4 cellular contexts compared by ENCODE assay signal in the genomic region with DNA sequence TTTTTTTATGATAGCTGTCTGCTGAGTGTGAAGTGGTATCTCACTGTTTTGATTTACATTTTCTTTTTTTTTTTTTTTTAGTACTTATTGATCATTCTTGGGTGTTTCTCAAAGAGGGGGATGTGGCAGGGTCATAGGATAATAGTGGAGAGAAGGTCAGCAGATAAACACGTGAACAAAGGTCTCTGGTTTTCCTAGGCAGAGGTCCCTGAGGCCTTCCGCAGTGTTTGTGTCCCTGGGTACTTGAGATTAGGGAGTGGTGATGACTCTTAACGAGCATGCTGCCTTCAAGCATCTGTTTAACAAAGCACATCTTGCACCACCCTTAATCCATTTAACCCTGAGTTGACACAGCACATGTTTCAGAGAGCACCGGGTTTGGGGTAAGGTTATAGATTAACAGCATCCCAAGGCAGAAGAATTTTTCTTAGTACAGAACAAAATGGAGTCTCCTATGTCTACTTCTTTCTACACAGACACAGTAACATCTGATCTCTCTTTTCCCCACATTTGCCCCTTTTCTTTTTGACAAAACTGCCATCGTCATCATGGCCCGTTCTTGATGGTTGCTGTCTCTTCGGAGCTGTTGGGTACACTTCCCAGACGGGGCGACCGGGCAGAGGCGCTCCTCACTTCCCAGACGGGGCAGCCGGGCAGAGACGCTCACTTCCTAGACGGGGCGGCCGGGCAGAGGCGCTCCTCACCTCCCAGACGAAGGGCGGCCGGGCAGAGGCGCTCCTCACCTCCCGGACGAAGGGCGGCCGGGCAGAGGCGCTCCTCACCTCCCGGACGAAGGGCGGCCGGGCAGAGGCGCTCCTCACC. TPM values are rescaled to one million over a fixed set of nuclear protein-coding genes. Genes with fewer than 3 reads are reported as not detected.
DNase-seq lines count a peak whose midpoint lies in the region; TF ChIP-seq lines count a peak whose summit lies in the region.
"Not testable (repeated sequence)": the region's sequence is repeated elsewhere in the genome, so short reads cannot be mapped to it uniquely, and the experiment has no call there.

No MANE protein-coding gene starts in this region.

- H3K4me1 ChIP-seq in endodermal cell (ENCODE audit: control insufficient read depth, insufficient read depth, low read length) = not testable (repeated sequence)
- H3K4me1 ChIP-seq in left ventricle myocardium inferior = peaks cover 34% of the 10 kb centered on the region
- peaks cover 40 to 42% of the 10 kb centered on the region in 2 experiments for H3K4me1 ChIP-seq in neutrophil (ENCODE audit: control insufficient read depth in 1 of 2, insufficient read depth in 1 of 2, low read depth in 1 of 2, low read length in 1 of 2)
- peaks cover 0 to 31% (median 14%) of the 10 kb centered on the region in 6 donors for H3K4me1 ChIP-seq in spleen

- peaks cover 73% of the 10 kb centered on the region for H3K36me3 Mint-ChIP-seq in endodermal cell (ENCODE audit: low read depth)

- WGBS in endodermal cell (ENCODE audit: insufficient coverage in 1 of 2, insufficient read length in 1 of 2), 2 experiments = 93 to 97% methylated on average over 7 to 13 of the region's 32 CpGs
- WGBS in spleen, 5 donors = 91 to 97% (median 95%) methylated on average over 20 to 24 of the region's 32 CpGs

- not testable (repeated sequence) for H3K9ac ChIP-seq in endodermal cell (ENCODE audit: extremely low read depth, low read length, poor library complexity, severe bottlenecking)

- H3K36me3 ChIP-seq in endodermal cell (ENCODE audit: control insufficient read depth, insufficient read depth, low read length) (peaks cover 31% of the 10 kb centered on the region), left ventricle myocardium inferior (peaks cover 29% of the 10 kb centered on the region), neutrophil (peaks cover 11% of the 10 kb centered on the region), spleen (peaks cover 0 to 46% (median 11%) of the 10 kb centered on the region in 6 donors)

- not testable (repeated sequence) for H3K4me1 Mint-ChIP-seq in endodermal cell

- not testable (repeated sequence) for H3K27me3 Mint-ChIP-seq in endodermal cell (ENCODE audit: insufficient read depth)

- not testable (repeated sequence) for H3K27ac Mint-ChIP-seq in endodermal cell

- not testable (repeated sequence) for TF ChIP-seq CTCF in endodermal cell (conservative IDR thresholded peaks at IDR 0.05); left ventricle myocardium inferior (IDR thresholded peaks at IDR 0.05; ENCODE audit: borderline replicate concordance); neutrophil (IDR thresholded peaks at IDR 0.05); spleen (IDR thresholded peaks at IDR 0.05 in 8 of 11, conservative IDR thresholded peaks at IDR 0.05 in 3 of 11)

- H3K27me3 ChIP-seq in endodermal cell (ENCODE audit: control insufficient read depth, insufficient read depth, low read length, poor library complexity, severe bottlenecking); left ventricle myocardium inferior (ENCODE audit: low read depth); neutrophil; spleen (replicated peaks in 1 of 7): not testable (repeated sequence)

- H3K9me3 Mint-ChIP-seq in endodermal cell = peaks cover 83% of the 10 kb centered on the region

- not testable (repeated sequence) for TF ChIP-seq POLR2A in spleen (IDR thresholded peaks at IDR 0.05)

- peaks cover 79% of the 10 kb centered on the region for H3K9me3 ChIP-seq in endodermal cell (ENCODE audit: control insufficient read depth, low read length)
- H3K9me3 ChIP-seq in left ventricle myocardium inferior (replicated peaks); neutrophil: not testable (repeated sequence)
- H3K9me3 ChIP-seq in spleen = peaks cover 0 to 42% (median 30%) of the 10 kb centered on the region in 8 donors

- DNase-seq in endodermal cell, left ventricle myocardium inferior, spleen: not testable (repeated sequence)

- H3K4me3 Mint-ChIP-seq in endodermal cell = not testable (repeated sequence)

- peak overlapping the region; percentile 61 for H3K4me3 ChIP-seq in endodermal cell (ENCODE audit: low read length)
- H3K4me3 ChIP-seq in left ventricle myocardium inferior; neutrophil (ENCODE audit: low read depth in 1 of 2, low read length in 1 of 2); spleen: not testable (repeated sequence)

- intact Hi-C loops in left ventricle myocardium inferior (cut with micrococcal nuclease); spleen (cut with DNase I; ENCODE audit: low total_unique reads): not testable (repeated sequence)

- not testable (repeated sequence) for H3K27ac ChIP-seq in endodermal cell (ENCODE audit: low read depth, low read length)
- peak overlapping the region; percentile 24 for H3K27ac ChIP-seq in left ventricle myocardium inferior (replicated peaks)
- peak overlapping the region; percentile 72 for H3K27ac ChIP-seq in neutrophil
- peak overlapping the region in 7 of 8 donors; percentile 1 to 51 (median 37) for H3K27ac ChIP-seq in spleen

RNA-seq across cellular contexts. Expression of a gene that starts 18.8 kb away (rescaled TPM):
- 10 to 100 TPM; 20.5 to 29.3 TPM for total RNA-seq in endodermal cell
- polyA plus RNA-seq in endodermal cell (2013, experiment 1 of 2) = 39.0 TPM
- polyA plus RNA-seq in endodermal cell (2013, experiment 2 of 2) = 37.2 TPM
- 149 TPM for total RNA-seq in left ventricle myocardium inferior
- total RNA-seq in spleen = 100 to 1,000 TPM in 3 of 7 donors, 10 to 100 TPM in 4; 68.2 to 125 (median 90.1) TPM
- 10 to 100 TPM; 33.6 to 54.0 (median 51.0) TPM for polyA plus RNA-seq in spleen
